In the genomic region with DNA sequence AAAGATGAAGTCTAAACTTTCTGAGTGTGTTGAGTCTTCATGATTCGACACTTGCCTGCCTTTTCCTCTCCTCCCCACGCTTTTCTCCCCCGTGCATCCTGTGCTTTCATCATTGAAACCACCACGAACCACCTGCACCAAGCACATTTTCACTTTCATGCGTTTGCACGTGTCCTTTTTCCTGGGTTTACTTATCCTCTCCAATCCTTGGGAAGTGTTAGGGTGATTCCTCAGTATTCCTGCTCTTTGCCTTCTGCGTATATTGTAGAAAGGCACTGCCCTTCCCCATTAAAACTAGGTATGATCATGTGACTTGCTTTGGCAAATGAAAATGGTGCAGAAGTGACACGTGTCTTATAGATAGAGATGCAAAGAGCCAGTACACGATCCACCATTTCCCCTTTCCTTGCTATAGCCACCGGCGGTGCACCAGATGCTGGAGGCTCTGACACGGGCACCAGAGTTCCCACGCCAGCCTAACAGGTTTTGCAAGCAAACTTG, we compare ENCODE assay signal across 8 cellular contexts.
DNase-seq lines count a peak whose midpoint lies in the region; ATAC-seq lines count a peak whose summit lies in the region.

No MANE protein-coding gene starts in this region.

- no peaks in the 10 kb centered on the region for H3K9me3 Mint-ChIP-seq in activated CD8-positive, alpha-beta memory T cell treated with anti-CD3 and anti-CD28 coated beads, Interleukin-2, amount 10 ng/mL, durations not matched to agents 7 days and 5 days (ENCODE audit: low read depth)

- H3K36me3 Mint-ChIP-seq in activated CD8-positive, alpha-beta memory T cell treated with anti-CD3 and anti-CD28 coated beads, Interleukin-2, amount 10 ng/mL, durations not matched to agents 7 days and 5 days = peaks cover 3% of the 10 kb centered on the region

- DNase-seq in activated CD8-positive, alpha-beta memory T cell treated with anti-CD3 and anti-CD28 coated beads, Interleukin-2, amount 10 ng/mL, durations not matched to agents 7 days and 5 days = peak; percentile 67
- peak in 2 of 3 donors; percentile 8 to 18 for DNase-seq in stimulated activated CD4-positive, alpha-beta T cell treated with anti-CD3 and anti-CD28 coated beads, TNF-alpha, amount 100 ng/mL, for 48 hours (ENCODE audit: low read depth in 3 of 3)
- DNase-seq in NCI-H446 (lab: John Stamatoyannopoulos, UW) (no peak), Right ventricle myocardium inferior (ENCODE audit: missing footprints) (no peak), NCI-H2107 treated with DMSO at 0.1 percent for 48 hours (lab: John Stamatoyannopoulos, UW; ENCODE audit: unreplicated experiment) (no peak)

- CTCF ChIA-PET in activated CD8-positive, alpha-beta memory T cell treated with anti-CD3 and anti-CD28 coated beads, Interleukin-2, amount 10 ng/mL, durations not matched to agents 7 days and 5 days (lab: Charles Lee) = no interaction called here

- ATAC-seq in GM19351 (IDR thresholded peaks at IDR 0.05; ENCODE audit: unreplicated experiment) (peak; percentile 53), HG03139 (IDR thresholded peaks at IDR 0.05; ENCODE audit: unreplicated experiment) (peak; percentile 44), Right ventricle myocardium inferior (no peak), HG03469 (IDR thresholded peaks at IDR 0.05; ENCODE audit: unreplicated experiment) (no peak)
- ATAC-seq in activated CD8-positive, alpha-beta memory T cell treated with anti-CD3 and anti-CD28 coated beads, Interleukin-2, amount 10 ng/mL, durations not matched to agents 7 days and 5 days = peak; percentile 75

- peak overlapping the region; percentile 70 for H3K27ac Mint-ChIP-seq in activated CD8-positive, alpha-beta memory T cell treated with anti-CD3 and anti-CD28 coated beads, Interleukin-2, amount 10 ng/mL, durations not matched to agents 7 days and 5 days

- intact Hi-C loops in Right ventricle myocardium inferior (cut with DNase I) = no loop called here

- peaks cover 14% of the 10 kb centered on the region for H3K27me3 Mint-ChIP-seq in activated CD8-positive, alpha-beta memory T cell treated with anti-CD3 and anti-CD28 coated beads, Interleukin-2, amount 10 ng/mL, durations not matched to agents 7 days and 5 days

- peak overlapping the region; percentile 59 for H3K4me3 Mint-ChIP-seq in activated CD8-positive, alpha-beta memory T cell treated with anti-CD3 and anti-CD28 coated beads, Interleukin-2, amount 10 ng/mL, durations not matched to agents 7 days and 5 days

- H3K4me1 Mint-ChIP-seq in activated CD8-positive, alpha-beta memory T cell treated with anti-CD3 and anti-CD28 coated beads, Interleukin-2, amount 10 ng/mL, durations not matched to agents 7 days and 5 days = peaks cover 32% of the 10 kb centered on the region

Comparison
In these comparisons a context has a peak if more than half of its experiments do, and no peak if none do; other contexts are left out.
1. ATAC-seq: peak in GM19351 (single experiment), HG03139 (single experiment) and activated CD8-positive, alpha-beta memory T cell treated with anti-CD3 and anti-CD28 coated beads, Interleukin-2, amount 10 ng/mL, durations not matched to agents 7 days and 5 days (single experiment); none in Right ventricle myocardium inferior (single experiment) and HG03469 (single experiment).
2. DNase-seq: peak in activated CD8-positive, alpha-beta memory T cell treated with anti-CD3 and anti-CD28 coated beads, Interleukin-2, amount 10 ng/mL, durations not matched to agents 7 days and 5 days (single experiment) and stimulated activated CD4-positive, alpha-beta T cell treated with anti-CD3 and anti-CD28 coated beads, TNF-alpha, amount 100 ng/mL, for 48 hours (2 of 3); none in NCI-H446 (0 of 2), Right ventricle myocardium inferior (single experiment) and NCI-H2107 treated with DMSO at 0.1 percent for 48 hours (single experiment).